Comparison of ENCODE assay signal across 7 cellular contexts in the genomic region with DNA sequence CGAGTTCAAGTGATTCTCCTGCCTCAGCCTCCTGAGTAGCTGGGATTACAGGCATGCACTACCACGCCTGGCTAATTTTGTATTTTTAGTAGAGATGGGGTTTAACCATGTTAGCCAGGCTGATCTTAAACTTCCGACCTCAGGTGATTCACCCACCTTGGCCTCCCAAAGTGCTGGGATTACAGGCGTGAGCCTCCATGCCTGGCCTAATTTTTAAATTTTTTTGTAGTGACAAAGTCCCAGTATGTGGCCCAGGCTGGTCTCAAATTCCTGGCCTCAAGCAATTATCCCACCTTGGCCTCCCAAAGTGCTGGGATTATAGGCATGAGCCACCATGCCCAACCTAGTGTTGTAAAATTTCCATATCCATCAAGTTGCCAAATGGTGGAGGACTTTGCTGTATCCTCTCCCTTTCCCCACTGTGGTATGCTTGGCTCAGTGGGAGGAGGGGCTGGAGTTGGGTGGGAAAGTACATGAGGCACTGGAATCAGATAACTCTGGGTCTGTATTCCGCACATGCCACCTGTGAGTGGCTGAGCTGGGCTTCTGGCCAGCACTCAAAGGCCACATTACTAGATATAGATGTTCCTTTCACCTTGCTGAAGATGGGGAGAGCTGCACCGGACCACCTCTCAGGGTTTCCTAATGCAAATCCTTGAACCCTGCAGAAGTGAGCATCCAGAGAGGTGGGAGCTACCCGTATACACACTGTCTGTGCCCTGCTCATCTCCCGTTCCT.
DNase-seq lines count a peak whose midpoint lies in the region; ATAC-seq and TF ChIP-seq lines count a peak whose summit lies in the region.
"Not testable (repeated sequence)": the region's sequence is repeated elsewhere in the genome, so short reads cannot be mapped to it uniquely, and the experiment has no call there.

No MANE protein-coding gene starts in this region.

- not testable (repeated sequence) for H4K8ac ChIP-seq in trophoblast cell (ENCODE audit: low read depth, low read length)

- not testable (repeated sequence) for H3K4me2 ChIP-seq in trophoblast cell (ENCODE audit: low read length)

- not testable (repeated sequence) for H3K4me3 Mint-ChIP-seq in activated CD4-positive, alpha-beta T cell treated with anti-CD3 and anti-CD28 coated beads, Interleukin-2, amount 10 ng/mL, durations not matched to agents 24 days and 14 days; activated T-helper 2 cell treated with anti-CD3 and anti-CD28 coated beads, Interferon-gamma antibody, Interleukin-2, Interleukin-4, amounts not matched to agents 10 μg/mL and 5 μg/mL and 100 μg/mL, durations not matched to agents 14 hours and 24 hours and 36 hours (ENCODE audit: low read depth); stimulated activated effector memory CD8-positive, alpha-beta T cell treated with anti-CD3 and anti-CD28 coated beads, Interleukin-12 subunit alpha, Interleukin-12 subunit beta, amount 100 ng/mL, for 72 hours

- H3K27me3 ChIP-seq in right atrium auricular region; trophoblast cell (ENCODE audit: insufficient read depth, low read length): not testable (repeated sequence)

- not testable (repeated sequence) for H2BK5ac ChIP-seq in trophoblast cell (ENCODE audit: low read depth, low read length, poor library complexity)

- H3K36me3 Mint-ChIP-seq in activated CD4-positive, alpha-beta T cell treated with anti-CD3 and anti-CD28 coated beads, Interleukin-2, amount 10 ng/mL, durations not matched to agents 24 days and 14 days (ENCODE audit: low read depth); activated T-helper 2 cell treated with anti-CD3 and anti-CD28 coated beads, Interferon-gamma antibody, Interleukin-2, Interleukin-4, amounts not matched to agents 10 μg/mL and 5 μg/mL and 100 μg/mL, durations not matched to agents 14 hours and 24 hours and 36 hours (ENCODE audit: low read depth); stimulated activated effector memory CD8-positive, alpha-beta T cell treated with anti-CD3 and anti-CD28 coated beads, Interleukin-12 subunit alpha, Interleukin-12 subunit beta, amount 100 ng/mL, for 72 hours: not testable (repeated sequence)

- H3K18ac ChIP-seq in trophoblast cell (ENCODE audit: low read length), result not testable (repeated sequence)

- intact Hi-C loops in activated CD4-positive, alpha-beta T cell treated with anti-CD3 and anti-CD28 coated beads, Interleukin-2, amount 10 ng/mL, durations not matched to agents 24 days and 14 days (cut with micrococcal nuclease); activated T-helper 2 cell treated with anti-CD3 and anti-CD28 coated beads, Interferon-gamma antibody, Interleukin-2, Interleukin-4, amounts not matched to agents 10 μg/mL and 5 μg/mL and 100 μg/mL, durations not matched to agents 14 hours and 24 hours and 36 hours (cut with micrococcal nuclease): not testable (repeated sequence)

- H4K12ac ChIP-seq in trophoblast cell (ENCODE audit: low read depth, low read length), result not testable (repeated sequence)

- H2BK120ac ChIP-seq in trophoblast cell (ENCODE audit: insufficient read depth, low read length, poor library complexity), result not testable (repeated sequence)

- H4K91ac ChIP-seq in trophoblast cell (ENCODE audit: low read depth, low read length), result not testable (repeated sequence)

- H3K9me3 Mint-ChIP-seq in activated CD4-positive, alpha-beta T cell treated with anti-CD3 and anti-CD28 coated beads, Interleukin-2, amount 10 ng/mL, durations not matched to agents 24 days and 14 days; activated T-helper 2 cell treated with anti-CD3 and anti-CD28 coated beads, Interferon-gamma antibody, Interleukin-2, Interleukin-4, amounts not matched to agents 10 μg/mL and 5 μg/mL and 100 μg/mL, durations not matched to agents 14 hours and 24 hours and 36 hours; stimulated activated effector memory CD8-positive, alpha-beta T cell treated with anti-CD3 and anti-CD28 coated beads, Interleukin-12 subunit alpha, Interleukin-12 subunit beta, amount 100 ng/mL, for 72 hours: not testable (repeated sequence)

- H3K14ac ChIP-seq in trophoblast cell (ENCODE audit: low read length), result not testable (repeated sequence)

- H2AFZ ChIP-seq in trophoblast cell (ENCODE audit: insufficient read depth, low read length, poor library complexity), result not testable (repeated sequence)

- no CpG with 5 or more reads among the region's 8 CpGs for WGBS in trophoblast cell (ENCODE audit: extremely low coverage, insufficient coverage, insufficient read length)

- DNase-seq in activated CD4-positive, alpha-beta T cell treated with anti-CD3 and anti-CD28 coated beads, Interleukin-2, amount 10 ng/mL, durations not matched to agents 24 days and 14 days, result peak; percentile 48
- peak; percentile 6 for DNase-seq in activated T-helper 2 cell treated with anti-CD3 and anti-CD28 coated beads, Interferon-gamma antibody, Interleukin-2, Interleukin-4, amounts not matched to agents 10 μg/mL and 5 μg/mL and 100 μg/mL, durations not matched to agents 14 hours and 24 hours and 36 hours (ENCODE audit: low spot score)
- DNase-seq in coronary artery (ENCODE audit: low spot score) (peak; percentile 29), right atrium auricular region (ENCODE audit: low spot score) (peak; percentile 51), mesenteric fat pad (ENCODE audit: low spot score) (peak; percentile 89), trophoblast cell (peak; percentile 84 to 96)
- peak; percentile 1 to 17 for DNase-seq in stimulated activated effector memory CD8-positive, alpha-beta T cell treated with anti-CD3 and anti-CD28 coated beads, Interleukin-12 subunit alpha, Interleukin-12 subunit beta, amount 100 ng/mL, for 72 hours (ENCODE audit: low spot score in 2 of 2)

- H3K9me3 ChIP-seq in right atrium auricular region; trophoblast cell (ENCODE audit: insufficient read depth, low read depth, low read length): not testable (repeated sequence)

- not testable (repeated sequence) for H3K4me1 Mint-ChIP-seq in activated CD4-positive, alpha-beta T cell treated with anti-CD3 and anti-CD28 coated beads, Interleukin-2, amount 10 ng/mL, durations not matched to agents 24 days and 14 days; activated T-helper 2 cell treated with anti-CD3 and anti-CD28 coated beads, Interferon-gamma antibody, Interleukin-2, Interleukin-4, amounts not matched to agents 10 μg/mL and 5 μg/mL and 100 μg/mL, durations not matched to agents 14 hours and 24 hours and 36 hours (ENCODE audit: low read depth); stimulated activated effector memory CD8-positive, alpha-beta T cell treated with anti-CD3 and anti-CD28 coated beads, Interleukin-12 subunit alpha, Interleukin-12 subunit beta, amount 100 ng/mL, for 72 hours

- H2AK5ac ChIP-seq in trophoblast cell (ENCODE audit: low read length), result not testable (repeated sequence)

- not testable (repeated sequence) for H3K79me2 ChIP-seq in trophoblast cell (ENCODE audit: control insufficient read depth, insufficient read depth, low read length, poor library complexity)

- not testable (repeated sequence) for H3K79me1 ChIP-seq in trophoblast cell (ENCODE audit: low read length)

- not testable (repeated sequence) for TF ChIP-seq CTCF in coronary artery (IDR thresholded peaks at IDR 0.05); right atrium auricular region (IDR thresholded peaks at IDR 0.05)

- not testable (repeated sequence) for H3K4ac ChIP-seq in trophoblast cell (ENCODE audit: low read depth, low read length)

- not testable (repeated sequence) for H3K4me3 ChIP-seq in coronary artery; right atrium auricular region; trophoblast cell (ENCODE audit: low read depth, low read length)

- not testable (repeated sequence) for H3K27ac Mint-ChIP-seq in activated CD4-positive, alpha-beta T cell treated with anti-CD3 and anti-CD28 coated beads, Interleukin-2, amount 10 ng/mL, durations not matched to agents 24 days and 14 days; activated T-helper 2 cell treated with anti-CD3 and anti-CD28 coated beads, Interferon-gamma antibody, Interleukin-2, Interleukin-4, amounts not matched to agents 10 μg/mL and 5 μg/mL and 100 μg/mL, durations not matched to agents 14 hours and 24 hours and 36 hours; stimulated activated effector memory CD8-positive, alpha-beta T cell treated with anti-CD3 and anti-CD28 coated beads, Interleukin-12 subunit alpha, Interleukin-12 subunit beta, amount 100 ng/mL, for 72 hours

- not testable (repeated sequence) for H3K9ac ChIP-seq in trophoblast cell (ENCODE audit: low read length)

- not testable (repeated sequence) for H3K36me3 ChIP-seq in right atrium auricular region; trophoblast cell (ENCODE audit: control insufficient read depth in 1 of 2, insufficient read depth in 2 of 2, low read length in 2 of 2)

- H3K4me1 ChIP-seq in right atrium auricular region; trophoblast cell (ENCODE audit: control insufficient read depth in 1 of 2, insufficient read depth in 2 of 2, low read length in 2 of 2): not testable (repeated sequence)

- H3K23ac ChIP-seq in trophoblast cell (ENCODE audit: low read length), result not testable (repeated sequence)

- H2BK12ac ChIP-seq in trophoblast cell (ENCODE audit: low read length), result not testable (repeated sequence)

- H3K27me3 Mint-ChIP-seq in activated CD4-positive, alpha-beta T cell treated with anti-CD3 and anti-CD28 coated beads, Interleukin-2, amount 10 ng/mL, durations not matched to agents 24 days and 14 days; activated T-helper 2 cell treated with anti-CD3 and anti-CD28 coated beads, Interferon-gamma antibody, Interleukin-2, Interleukin-4, amounts not matched to agents 10 μg/mL and 5 μg/mL and 100 μg/mL, durations not matched to agents 14 hours and 24 hours and 36 hours (ENCODE audit: low read depth): not testable (repeated sequence)

- H3K27ac ChIP-seq in coronary artery; right atrium auricular region; trophoblast cell (ENCODE audit: low read depth, low read length): not testable (repeated sequence)

- ATAC-seq in stimulated activated effector memory CD8-positive, alpha-beta T cell treated with anti-CD3 and anti-CD28 coated beads, Interleukin-12 subunit alpha, Interleukin-12 subunit beta, amount 100 ng/mL, for 72 hours, result not testable (repeated sequence)

Comparison
In these comparisons a context has a peak if more than half of its experiments do, and no peak if none do; other contexts are left out.
1. DNase-seq: peak in every context shown above with its lines; median percentile 90 in trophoblast cell; 89 in mesenteric fat pad; 51 in right atrium auricular region; 48 in activated CD4-positive, alpha-beta T cell treated with anti-CD3 and anti-CD28 coated beads, Interleukin-2, amount 10 ng/mL, durations not matched to agents 24 days and 14 days; 29 in coronary artery; 9 in stimulated activated effector memory CD8-positive, alpha-beta T cell treated with anti-CD3 and anti-CD28 coated beads, Interleukin-12 subunit alpha, Interleukin-12 subunit beta, amount 100 ng/mL, for 72 hours; 6 in activated T-helper 2 cell treated with anti-CD3 and anti-CD28 coated beads, Interferon-gamma antibody, Interleukin-2, Interleukin-4, amounts not matched to agents 10 μg/mL and 5 μg/mL and 100 μg/mL, durations not matched to agents 14 hours and 24 hours and 36 hours.